ENCODE assay signal across 1 cellular context in the genomic region with DNA sequence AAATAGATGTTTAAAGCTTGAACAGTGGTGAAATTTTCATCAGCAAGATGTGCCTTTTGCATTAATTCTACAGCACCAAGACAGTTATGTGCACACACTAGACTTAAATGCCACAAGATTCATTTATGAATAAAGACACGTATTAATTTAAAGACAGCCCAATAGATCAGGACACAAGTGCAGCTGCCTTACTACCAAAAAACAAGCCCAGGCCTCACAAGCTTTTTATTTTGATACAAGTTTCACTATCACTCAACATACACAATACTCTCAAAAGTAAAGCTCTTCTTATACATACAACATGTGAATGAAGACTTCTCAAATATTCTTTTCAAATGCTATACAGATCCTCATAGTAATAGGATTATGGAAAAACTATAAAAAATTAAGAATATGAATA.
TF ChIP-seq lines count a peak whose summit lies in the region.

No MANE protein-coding gene starts in this region.

TF ChIP-seq in SK-N-SH treated with all-trans-retinoic acid at 6 μM for 48 hours, 23 proteins besides CTCF, POLR2A, EP300 and RAD21 (continued from another document):
- TF ChIP-seq, protein P1, sequence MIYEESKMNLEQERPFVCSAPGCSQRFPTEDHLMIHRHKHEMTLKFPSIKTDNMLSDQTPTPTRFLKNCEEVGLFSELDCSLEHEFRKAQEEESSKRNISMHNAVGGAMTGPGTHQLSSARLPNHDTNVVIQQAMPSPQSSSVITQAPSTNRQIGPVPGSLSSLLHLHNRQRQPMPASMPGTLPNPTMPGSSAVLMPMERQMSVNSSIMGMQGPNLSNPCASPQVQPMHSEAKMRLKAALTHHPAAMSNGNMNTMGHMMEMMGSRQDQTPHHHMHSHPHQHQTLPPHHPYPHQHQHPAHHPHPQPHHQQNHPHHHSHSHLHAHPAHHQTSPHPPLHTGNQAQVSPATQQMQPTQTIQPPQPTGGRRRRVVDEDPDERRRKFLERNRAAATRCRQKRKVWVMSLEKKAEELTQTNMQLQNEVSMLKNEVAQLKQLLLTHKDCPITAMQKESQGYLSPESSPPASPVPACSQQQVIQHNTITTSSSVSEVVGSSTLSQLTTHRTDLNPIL (CRISPR knock-in tag; IDR thresholded peaks at IDR 0.05; ENCODE audit: low read depth), result no peak
- TF ChIP-seq, protein P2, sequence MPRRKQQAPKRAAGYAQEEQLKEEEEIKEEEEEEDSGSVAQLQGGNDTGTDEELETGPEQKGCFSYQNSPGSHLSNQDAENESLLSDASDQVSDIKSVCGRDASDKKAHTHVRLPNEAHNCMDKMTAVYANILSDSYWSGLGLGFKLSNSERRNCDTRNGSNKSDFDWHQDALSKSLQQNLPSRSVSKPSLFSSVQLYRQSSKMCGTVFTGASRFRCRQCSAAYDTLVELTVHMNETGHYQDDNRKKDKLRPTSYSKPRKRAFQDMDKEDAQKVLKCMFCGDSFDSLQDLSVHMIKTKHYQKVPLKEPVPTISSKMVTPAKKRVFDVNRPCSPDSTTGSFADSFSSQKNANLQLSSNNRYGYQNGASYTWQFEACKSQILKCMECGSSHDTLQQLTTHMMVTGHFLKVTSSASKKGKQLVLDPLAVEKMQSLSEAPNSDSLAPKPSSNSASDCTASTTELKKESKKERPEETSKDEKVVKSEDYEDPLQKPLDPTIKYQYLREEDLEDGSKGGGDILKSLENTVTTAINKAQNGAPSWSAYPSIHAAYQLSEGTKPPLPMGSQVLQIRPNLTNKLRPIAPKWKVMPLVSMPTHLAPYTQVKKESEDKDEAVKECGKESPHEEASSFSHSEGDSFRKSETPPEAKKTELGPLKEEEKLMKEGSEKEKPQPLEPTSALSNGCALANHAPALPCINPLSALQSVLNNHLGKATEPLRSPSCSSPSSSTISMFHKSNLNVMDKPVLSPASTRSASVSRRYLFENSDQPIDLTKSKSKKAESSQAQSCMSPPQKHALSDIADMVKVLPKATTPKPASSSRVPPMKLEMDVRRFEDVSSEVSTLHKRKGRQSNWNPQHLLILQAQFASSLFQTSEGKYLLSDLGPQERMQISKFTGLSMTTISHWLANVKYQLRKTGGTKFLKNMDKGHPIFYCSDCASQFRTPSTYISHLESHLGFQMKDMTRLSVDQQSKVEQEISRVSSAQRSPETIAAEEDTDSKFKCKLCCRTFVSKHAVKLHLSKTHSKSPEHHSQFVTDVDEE (CRISPR knock-in tag; IDR thresholded peaks at IDR 0.05), result no peak
- TF ChIP-seq ZNF8 (CRISPR knock-in tag; IDR thresholded peaks at IDR 0.05), result no peak
TF ChIP-seq in SK-N-SH treated with all-trans-retinoic acid at 6 μM for 48 hours: peak in this region for 0.
